19 cellular contexts compared by ENCODE assay signal in the genomic region with DNA sequence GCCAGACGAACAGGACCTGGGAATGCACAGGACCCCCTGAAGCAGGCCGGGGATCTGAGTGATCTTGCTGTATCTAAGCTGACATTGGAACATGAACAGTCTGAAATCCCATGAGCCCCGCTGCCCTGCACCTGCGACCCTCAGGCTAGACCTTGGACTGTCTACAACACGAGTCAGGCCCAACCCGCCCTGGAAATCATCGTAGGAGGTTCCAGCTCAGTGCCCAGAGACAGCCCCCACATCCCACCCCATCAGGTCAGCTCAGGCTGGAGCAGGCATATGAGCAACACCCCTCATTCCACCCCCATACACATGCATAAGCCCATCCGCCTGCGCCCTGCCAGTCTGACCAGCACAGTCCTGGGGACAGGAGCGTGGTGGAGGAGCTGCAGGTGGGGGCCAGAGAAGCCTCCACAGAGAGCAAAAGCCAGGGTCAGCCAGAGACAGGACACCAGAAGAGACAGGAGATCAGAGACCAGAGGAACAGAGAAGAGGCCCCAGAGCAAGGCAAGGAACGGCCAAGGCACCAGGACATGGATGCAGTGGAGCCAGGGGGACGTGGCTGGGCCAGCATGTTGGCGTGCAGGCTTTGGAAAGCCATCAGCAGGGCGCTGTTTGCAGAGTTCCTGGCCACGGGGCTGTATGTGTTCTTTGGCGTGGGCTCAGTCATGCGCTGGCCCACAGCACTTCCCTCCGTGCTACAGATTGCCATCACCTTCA. TPM values are rescaled to one million over a fixed set of nuclear protein-coding genes. Genes with fewer than 3 reads are reported as not detected.
"Had no signal": no experiment of that assay in that cellular context is flagged by ENCODE, and none has a peak within 500 bp of the region (broad histone marks: within the 10 kb centered on the region; RNA-seq: fewer than 3 reads in every experiment).

A gene with protein sequence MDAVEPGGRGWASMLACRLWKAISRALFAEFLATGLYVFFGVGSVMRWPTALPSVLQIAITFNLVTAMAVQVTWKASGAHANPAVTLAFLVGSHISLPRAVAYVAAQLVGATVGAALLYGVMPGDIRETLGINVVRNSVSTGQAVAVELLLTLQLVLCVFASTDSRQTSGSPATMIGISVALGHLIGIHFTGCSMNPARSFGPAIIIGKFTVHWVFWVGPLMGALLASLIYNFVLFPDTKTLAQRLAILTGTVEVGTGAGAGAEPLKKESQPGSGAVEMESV (plus strand): TSS at position 307 of the 720 bp plus-strand sequence. CDS start 227 bp downstream, at position 534.

- H3K9me3 Mint-ChIP-seq: activated B cell treated with CpG ODN at 0.5 μM for 24 hours; activated CD4-positive, alpha-beta T cell treated with anti-CD3 and anti-CD28 coated beads, Interleukin-2, amount 10 ng/mL, durations not matched to agents 24 days and 14 days; activated naive CD4-positive, alpha-beta T cell treated with anti-CD3 and anti-CD28 coated beads for 36 hours; activated T-helper 1 cell treated with anti-CD3 and anti-CD28 coated beads, Interleukin-12 subunit alpha, Interleukin-12 subunit beta, Interleukin-2, Interleukin-4 antibody, amounts not matched to agents 30 ng/mL and 10 ng/mL and 1 ng/mL, durations not matched to agents 14 hours and 24 hours and 36 hours; stimulated activated naive CD8-positive, alpha-beta T cell treated with anti-CD3 and anti-CD28 coated beads, Interleukin-15, Interleukin-2, amounts not matched to agents 100 ng/mL and 50 ng/mL, for 24 hours had no signal

- H3K27ac ChIP-seq: adrenal gland, brain microvascular endothelial cell, neutrophil, testis had no signal

- H3K27ac Mint-ChIP-seq: activated B cell treated with CpG ODN at 0.5 μM for 24 hours; activated CD4-positive, alpha-beta T cell treated with anti-CD3 and anti-CD28 coated beads, Interleukin-2, amount 10 ng/mL, durations not matched to agents 24 days and 14 days; activated naive CD4-positive, alpha-beta T cell treated with anti-CD3 and anti-CD28 coated beads for 36 hours; activated T-helper 1 cell treated with anti-CD3 and anti-CD28 coated beads, Interleukin-12 subunit alpha, Interleukin-12 subunit beta, Interleukin-2, Interleukin-4 antibody, amounts not matched to agents 30 ng/mL and 10 ng/mL and 1 ng/mL, durations not matched to agents 14 hours and 24 hours and 36 hours; progenitor cell of endocrine pancreas; stimulated activated naive CD8-positive, alpha-beta T cell treated with anti-CD3 and anti-CD28 coated beads, Interleukin-15, Interleukin-2, amounts not matched to agents 100 ng/mL and 50 ng/mL, for 24 hours; T-helper 17 cell had no signal

- DNase-seq: activated B cell treated with CpG ODN at 0.5 μM for 24 hours; activated CD4-positive, alpha-beta T cell treated with anti-CD3 and anti-CD28 coated beads, Interleukin-2, amount 10 ng/mL, durations not matched to agents 24 days and 14 days; activated naive CD4-positive, alpha-beta T cell treated with anti-CD3 and anti-CD28 coated beads for 36 hours; adrenal gland; brain microvascular endothelial cell; cerebellar nuclear complex; left ventricle myocardium superior; stimulated activated CD4-positive, alpha-beta T cell treated with anti-CD3 and anti-CD28 coated beads, Interleukin-2, amount 100 ng/mL, for 48 hours; stimulated activated CD8-positive, alpha-beta memory T cell treated with anti-CD3 and anti-CD28 coated beads, Interleukin-4, amount 100 ng/mL, for 48 hours; T-helper 17 cell; testis had no signal

- ATAC-seq: left ventricle myocardium superior, T-helper 17 cell had no signal

- H3K4me3 Mint-ChIP-seq: activated B cell treated with CpG ODN at 0.5 μM for 24 hours; activated CD4-positive, alpha-beta T cell treated with anti-CD3 and anti-CD28 coated beads, Interleukin-2, amount 10 ng/mL, durations not matched to agents 24 days and 14 days; activated naive CD4-positive, alpha-beta T cell treated with anti-CD3 and anti-CD28 coated beads for 36 hours; activated T-helper 1 cell treated with anti-CD3 and anti-CD28 coated beads, Interleukin-12 subunit alpha, Interleukin-12 subunit beta, Interleukin-2, Interleukin-4 antibody, amounts not matched to agents 30 ng/mL and 10 ng/mL and 1 ng/mL, durations not matched to agents 14 hours and 24 hours and 36 hours; stimulated activated naive CD8-positive, alpha-beta T cell treated with anti-CD3 and anti-CD28 coated beads, Interleukin-15, Interleukin-2, amounts not matched to agents 100 ng/mL and 50 ng/mL, for 24 hours; T-helper 17 cell had no signal

- H3K4me3 ChIP-seq: adrenal gland, esophagus muscularis mucosa, testis had no signal

- H3K27me3 ChIP-seq: dorsolateral prefrontal cortex, testis had no signal

- H3K36me3 ChIP-seq: adrenal gland, brain microvascular endothelial cell, esophagus muscularis mucosa, neutrophil had no signal

- H3K27me3 Mint-ChIP-seq: stimulated activated naive CD8-positive, alpha-beta T cell treated with anti-CD3 and anti-CD28 coated beads, Interleukin-15, Interleukin-2, amounts not matched to agents 100 ng/mL and 50 ng/mL, for 24 hours; T-helper 17 cell had no signal

- H3K4me1 Mint-ChIP-seq: activated B cell treated with CpG ODN at 0.5 μM for 24 hours; activated CD4-positive, alpha-beta T cell treated with anti-CD3 and anti-CD28 coated beads, Interleukin-2, amount 10 ng/mL, durations not matched to agents 24 days and 14 days; T-helper 17 cell had no signal

- H3K9me3 ChIP-seq: adrenal gland, esophagus muscularis mucosa, neutrophil, testis had no signal

RNA-seq across cellular contexts. Expression of the gene that starts here (rescaled TPM):
- total RNA-seq: activated B cell treated with CpG ODN at 0.5 μM for 24 hours; activated CD4-positive, alpha-beta T cell treated with anti-CD3 and anti-CD28 coated beads, Interleukin-2, amount 10 ng/mL, durations not matched to agents 24 days and 14 days; activated naive CD4-positive, alpha-beta T cell treated with anti-CD3 and anti-CD28 coated beads for 36 hours; activated T-helper 1 cell treated with anti-CD3 and anti-CD28 coated beads, Interleukin-12 subunit alpha, Interleukin-12 subunit beta, Interleukin-2, Interleukin-4 antibody, amounts not matched to agents 30 ng/mL and 10 ng/mL and 1 ng/mL, durations not matched to agents 14 hours and 24 hours and 36 hours; fibroblast of villous mesenchyme; left ventricle myocardium superior; mesenteric fat pad; T-helper 17 cell had no signal
